ENCODE assay signal across 17 cellular contexts in genomic region chr3:14862661-14863230, GRCh38. TPM values are rescaled to one million over a fixed set of nuclear protein-coding genes. Genes with fewer than 3 reads are reported as not detected.
"Had no signal": no experiment of that assay in that cellular context is flagged by ENCODE, and none has a peak within 500 bp of the region (broad histone marks: within the 10 kb centered on the region; RNA-seq: fewer than 3 reads in every experiment).

No MANE protein-coding gene starts in this region.

- H3K4me3 Mint-ChIP-seq: activated naive CD4-positive, alpha-beta T cell treated with anti-CD3 and anti-CD28 coated beads, Interleukin-2, amount 50 U/mL, for 24 hours; activated T-cell treated with anti-CD3 and anti-CD28 coated beads, Interleukin-2, amount 50 U/mL, for 4 hours; dendritic cell treated with granulocyte-macrophage colony-stimulating factor and Interleukin-4, amounts not matched to agents 40 ng/mL and 50 ng/mL, for 4 days; nephron had no signal

- H3K27ac Mint-ChIP-seq: activated naive CD4-positive, alpha-beta T cell treated with anti-CD3 and anti-CD28 coated beads, Interleukin-2, amount 50 U/mL, for 24 hours; dendritic cell treated with granulocyte-macrophage colony-stimulating factor and Interleukin-4, amounts not matched to agents 40 ng/mL and 50 ng/mL, for 4 days had no signal

- H3K27me3 ChIP-seq: foreskin keratinocyte, tibial nerve had no signal

- H3K36me3 Mint-ChIP-seq: activated naive CD4-positive, alpha-beta T cell treated with anti-CD3 and anti-CD28 coated beads, Interleukin-2, amount 50 U/mL, for 24 hours had no signal

- H3K9me3 ChIP-seq: tibial nerve had no signal

- H3K9me3 Mint-ChIP-seq: activated naive CD4-positive, alpha-beta T cell treated with anti-CD3 and anti-CD28 coated beads, Interleukin-2, amount 50 U/mL, for 24 hours; activated T-cell treated with anti-CD3 and anti-CD28 coated beads, Interleukin-2, amount 50 U/mL, for 4 hours; dendritic cell treated with granulocyte-macrophage colony-stimulating factor and Interleukin-4, amounts not matched to agents 40 ng/mL and 50 ng/mL, for 4 days; nephron had no signal

- ATAC-seq: activated T-cell treated with anti-CD3 and anti-CD28 coated beads, Interleukin-2, amount 50 U/mL, for 4 hours; foreskin keratinocyte; stimulated activated naive CD8-positive, alpha-beta T cell treated with anti-CD3 and anti-CD28 coated beads, Interleukin-15, Interleukin-2, amounts not matched to agents 100 U/mL and 50 U/mL, for 24 hours had no signal

- H3K4me1 Mint-ChIP-seq: activated naive CD4-positive, alpha-beta T cell treated with anti-CD3 and anti-CD28 coated beads, Interleukin-2, amount 50 U/mL, for 24 hours had no signal

- DNase-seq: activated CD4-positive, alpha-beta T cell treated with anti-CD3 and anti-CD28 coated beads, Interleukin-2, amount 50 U/mL, for 1 hour; activated CD4-positive, CD25-positive, alpha-beta regulatory T cell treated with anti-CD3 and anti-CD28 coated beads, Interleukin-2, amount 50 U/mL, for 72 hours; activated CD8-positive, alpha-beta memory T cell treated with anti-CD3 and anti-CD28 coated beads, Interleukin-2, amount 50 U/mL, for 4 hours; activated T-cell treated with anti-CD3 and anti-CD28 coated beads, Interleukin-2, amount 50 U/mL, for 4 hours; foreskin keratinocyte; glutamatergic neuron; mammary epithelial cell; midbrain; stimulated activated naive CD8-positive, alpha-beta T cell treated with anti-CD3 and anti-CD28 coated beads, Interleukin-15, Interleukin-2, amounts not matched to agents 100 U/mL and 50 U/mL, for 24 hours; SW 1271; T-helper 2 cell had no signal

- H3K27me3 Mint-ChIP-seq: activated naive CD4-positive, alpha-beta T cell treated with anti-CD3 and anti-CD28 coated beads, Interleukin-2, amount 50 U/mL, for 24 hours; dendritic cell treated with granulocyte-macrophage colony-stimulating factor and Interleukin-4, amounts not matched to agents 40 ng/mL and 50 ng/mL, for 4 days had no signal

- H3K4me3 ChIP-seq: tibial nerve had no signal

- H3K27ac ChIP-seq: foreskin keratinocyte, VCaP had no signal

- H3K4me1 ChIP-seq: foreskin keratinocyte had no signal

RNA-seq across cellular contexts. Expression of gene FGD5, which starts 44.0 kb away (rescaled TPM):
- total RNA-seq: bronchial epithelial cell, foreskin keratinocyte, mammary epithelial cell had no signal
- polyA plus RNA-seq: foreskin keratinocyte, mammary epithelial cell had no signal
